In the genomic region with DNA sequence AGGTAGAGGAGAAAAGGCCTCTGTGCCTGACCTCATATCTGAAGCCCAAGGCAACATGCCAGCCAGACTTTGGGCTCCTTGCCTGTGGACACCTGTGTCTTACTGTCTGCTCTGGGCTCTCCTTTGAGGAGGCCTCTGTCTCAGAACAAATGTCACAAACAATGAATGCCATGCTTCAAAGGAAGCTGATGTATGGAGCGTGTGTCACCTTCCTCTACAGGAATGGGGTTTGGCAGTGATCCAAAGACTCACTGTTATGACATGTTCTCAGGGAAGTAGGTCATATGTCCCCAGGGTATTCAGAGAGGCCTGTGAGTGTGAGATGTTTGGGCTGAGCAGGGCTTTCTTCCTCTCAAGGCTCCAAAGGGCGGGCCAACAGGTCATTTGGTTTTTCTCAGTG, we compare ENCODE assay signal across 9 cellular contexts. TPM values are rescaled to one million over a fixed set of nuclear protein-coding genes. Genes with fewer than 3 reads are reported as not detected.
DNase-seq lines count a peak whose midpoint lies in the region; ATAC-seq, FAIRE-seq and TF ChIP-seq lines count a peak whose summit lies in the region.
"Had no signal": no experiment of that assay in that cellular context is flagged by ENCODE, and none has a peak within 500 bp of the region (broad histone marks: within the 10 kb centered on the region; RNA-seq: fewer than 3 reads in every experiment).

No MANE protein-coding gene starts in this region.

- WGBS in SK-N-SH (ENCODE audit: low lambda C conversion rate), result 76% methylated on average over 2 of the region's 2 CpGs
- WGBS in small intestine, 3 donors, result 53 to 69% (median 59%) methylated on average over 2 of the region's 2 CpGs

- no peaks in the 10 kb centered on the region for H4K20me1 ChIP-seq in SK-N-SH (ENCODE audit: insufficient read depth)

- no peak for TF ChIP-seq RAD21 in SK-N-SH (IDR thresholded peaks at IDR 0.05; ENCODE audit: low read length)

- DNase-seq in SK-N-SH (no peak), NCI-H2029 treated with DMSO at 0.1 percent for 48 hours (lab: John Stamatoyannopoulos, UW) (peak; percentile 7), coronary artery (ENCODE audit: low spot score) (peak; percentile 46), small intestine (peak; percentile 44), mesothelial cell of epicardium (ENCODE audit: low spot score in 2 of 2, unreplicated experiment in 2 of 2) (no peak), NCI-H1092 treated with DMSO at 0.1 percent for 48 hours (lab: John Stamatoyannopoulos, UW) (no peak)

- H3K4me1 ChIP-seq in SK-N-SH (ENCODE audit: control insufficient read depth in 1 of 2, insufficient read depth in 2 of 2, low read depth in 1 of 2, low read length in 1 of 2) (peaks cover 0 to 20% of the 10 kb centered on the region in 2 experiments; a peak in 2 of 4 replicates), small intestine (ENCODE audit: control insufficient read depth in 2 of 2, insufficient read depth in 1 of 2, low read depth in 1 of 2, low read length in 1 of 2) (peaks cover 0 to 4% of the 10 kb centered on the region in 2 donors)

- H3K27ac ChIP-seq in SK-N-SH (ENCODE audit: low read depth in 2 of 2, low read length in 1 of 2), result no peak overlapping the region
- H3K27ac ChIP-seq in coronary artery, result no peak overlapping the region
- H3K27ac ChIP-seq in small intestine (ENCODE audit: low read depth in 1 of 2, low read length in 1 of 2), result peak overlapping the region in 1 of 2 donors; percentile 47
- H3K27ac ChIP-seq: C4-2B had no signal

- no peak overlapping the region for H3K9ac ChIP-seq in SK-N-SH

- H3K4me1 Mint-ChIP-seq in mesothelial cell of epicardium, result peaks cover 20% of the 10 kb centered on the region

- POLR2A ChIA-PET in SK-N-SH (lab: Yijun Ruan, JAX), result no interaction called here

- H3K27ac Mint-ChIP-seq in mesothelial cell of epicardium, result no peak overlapping the region

- no peaks in the 10 kb centered on the region for H3K9me3 Mint-ChIP-seq in mesothelial cell of epicardium

- no peak for ATAC-seq in SK-N-SH treated with all-trans-retinoic acid at 6 μM for 48 hours
- ATAC-seq in GM21381 (IDR thresholded peaks at IDR 0.05; ENCODE audit: unreplicated experiment), result no peak

- H3K4me3 ChIP-seq in SK-N-SH (ENCODE audit: low read depth in 2 of 2, low read length in 1 of 2) (no peak overlapping the region), coronary artery (no peak overlapping the region), small intestine (ENCODE audit: low read depth in 1 of 2, low read length in 2 of 2) (no peak overlapping the region)

- no peaks in the 10 kb centered on the region for H3K79me2 ChIP-seq in SK-N-SH (ENCODE audit: insufficient read depth)

- peaks cover 2% of the 10 kb centered on the region for H3K27me3 Mint-ChIP-seq in mesothelial cell of epicardium (ENCODE audit: low read depth)

- TF ChIP-seq CTCF in SK-N-SH (IDR thresholded peaks at IDR 0.05) (no peak), coronary artery (IDR thresholded peaks at IDR 0.05) (no peak), mesothelial cell of epicardium (IDR thresholded peaks at IDR 0.05; ENCODE audit: unreplicated experiment) (no peak)

- no peak overlapping the region for H2AFZ ChIP-seq in SK-N-SH (ENCODE audit: low read depth)

- no peak for FAIRE-seq in small intestine (lab: Jason Lieb, UNC)

- CTCF ChIA-PET in SK-N-SH (lab: Yijun Ruan, JAX), result interaction anchor here (1.0 to 1.4 kb wide), 2 partner anchors 38 to 124 kb away, joined by 3 to 4 read pairs; partner anchors contain the start of gene PTPRE

- no peaks in the 10 kb centered on the region for H3K36me3 Mint-ChIP-seq in mesothelial cell of epicardium

- H3K9me3 ChIP-seq in SK-N-SH (no peaks in the 10 kb centered on the region), small intestine (ENCODE audit: control insufficient read depth, low read depth) (no peaks in the 10 kb centered on the region)

- no peaks in the 10 kb centered on the region for H3K9me2 ChIP-seq in SK-N-SH

- H3K27me3 ChIP-seq in SK-N-SH (ENCODE audit: insufficient read depth) (no peaks in the 10 kb centered on the region), small intestine (ENCODE audit: control insufficient read depth in 2 of 2, insufficient read depth in 2 of 2, low read length in 2 of 2) (no peaks in the 10 kb centered on the region)

- no peak overlapping the region for H3K4me2 ChIP-seq in SK-N-SH

- H3K4me3 Mint-ChIP-seq in mesothelial cell of epicardium, result no peak overlapping the region

- TF ChIP-seq EP300 in SK-N-SH (IDR thresholded peaks at IDR 0.05; ENCODE audit: borderline replicate concordance in 1 of 2, low read depth in 1 of 2, low read length in 1 of 2), result no peak

- no peaks in the 10 kb centered on the region for H3K36me3 ChIP-seq in SK-N-SH (replicated peaks in 1 of 2; ENCODE audit: control insufficient read depth in 1 of 2, insufficient read depth in 2 of 2, low read length in 1 of 2)
- H3K36me3 ChIP-seq in small intestine (ENCODE audit: control insufficient read depth in 2 of 2, insufficient read depth in 2 of 2, low read length in 2 of 2), result no peaks in the 10 kb centered on the region

- peaks cover 3% of the 10 kb centered on the region for H3F3A ChIP-seq in SK-N-SH (replicated peaks; ENCODE audit: insufficient read depth)

TF ChIP-seq in SK-N-SH, 30 proteins besides CTCF, POLR2A, EP300 and RAD21:
- TF ChIP-seq GATA2 (CRISPR knock-in tag; IDR thresholded peaks at IDR 0.05) (no peak), USF1 (IDR thresholded peaks at IDR 0.05; ENCODE audit: borderline replicate concordance, low read depth) (no peak), JUND (IDR thresholded peaks at IDR 0.05) (no peak), FOXJ3 (CRISPR knock-in tag; IDR thresholded peaks at IDR 0.05) (no peak), SIN3A (IDR thresholded peaks at IDR 0.05; ENCODE audit: borderline replicate concordance, low read depth, low read length) (no peak), CHD2 (IDR thresholded peaks at IDR 0.05; ENCODE audit: low read length, partially characterized antibody) (no peak), NFIC (IDR thresholded peaks at IDR 0.05; ENCODE audit: borderline replicate concordance) (peak; percentile 34; the same call in 1 of the 2 replicates), GABPA (IDR thresholded peaks at IDR 0.05; ENCODE audit: low read depth) (no peak)
- TF ChIP-seq, protein P1, sequence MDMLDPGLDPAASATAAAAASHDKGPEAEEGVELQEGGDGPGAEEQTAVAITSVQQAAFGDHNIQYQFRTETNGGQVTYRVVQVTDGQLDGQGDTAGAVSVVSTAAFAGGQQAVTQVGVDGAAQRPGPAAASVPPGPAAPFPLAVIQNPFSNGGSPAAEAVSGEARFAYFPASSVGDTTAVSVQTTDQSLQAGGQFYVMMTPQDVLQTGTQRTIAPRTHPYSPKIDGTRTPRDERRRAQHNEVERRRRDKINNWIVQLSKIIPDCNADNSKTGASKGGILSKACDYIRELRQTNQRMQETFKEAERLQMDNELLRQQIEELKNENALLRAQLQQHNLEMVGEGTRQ (IDR thresholded peaks at IDR 0.05; ENCODE audit: borderline replicate concordance, low read depth, low read length), result no peak

TF ChIP-seq in SK-N-SH treated with all-trans-retinoic acid at 6 μM for 48 hours, 23 proteins besides CTCF, POLR2A, EP300 and RAD21 (continues in another document):
- no peak for TF ChIP-seq TSHZ2 (CRISPR knock-in tag; IDR thresholded peaks at IDR 0.05)
- TF ChIP-seq, protein P2, sequence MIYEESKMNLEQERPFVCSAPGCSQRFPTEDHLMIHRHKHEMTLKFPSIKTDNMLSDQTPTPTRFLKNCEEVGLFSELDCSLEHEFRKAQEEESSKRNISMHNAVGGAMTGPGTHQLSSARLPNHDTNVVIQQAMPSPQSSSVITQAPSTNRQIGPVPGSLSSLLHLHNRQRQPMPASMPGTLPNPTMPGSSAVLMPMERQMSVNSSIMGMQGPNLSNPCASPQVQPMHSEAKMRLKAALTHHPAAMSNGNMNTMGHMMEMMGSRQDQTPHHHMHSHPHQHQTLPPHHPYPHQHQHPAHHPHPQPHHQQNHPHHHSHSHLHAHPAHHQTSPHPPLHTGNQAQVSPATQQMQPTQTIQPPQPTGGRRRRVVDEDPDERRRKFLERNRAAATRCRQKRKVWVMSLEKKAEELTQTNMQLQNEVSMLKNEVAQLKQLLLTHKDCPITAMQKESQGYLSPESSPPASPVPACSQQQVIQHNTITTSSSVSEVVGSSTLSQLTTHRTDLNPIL (CRISPR knock-in tag; IDR thresholded peaks at IDR 0.05; ENCODE audit: low read depth), result no peak
- no peak for TF ChIP-seq ZNF8 (CRISPR knock-in tag; IDR thresholded peaks at IDR 0.05)
- TF ChIP-seq ARNTL (CRISPR knock-in tag; IDR thresholded peaks at IDR 0.05; ENCODE audit: borderline replicate concordance, low read depth), result no peak
- no peak for TF ChIP-seq TOX (CRISPR knock-in tag; IDR thresholded peaks at IDR 0.05; ENCODE audit: borderline replicate concordance)
- no peak for TF ChIP-seq CSDC2 (CRISPR knock-in tag; IDR thresholded peaks at IDR 0.05)

RNA-seq across cellular contexts. Expression of gene PTPRE, which starts 38.4 kb away (rescaled TPM):
- polyA plus RNA-seq in SK-N-SH (2012; rRNA removed) (6.2 and 11.8 TPM in 2 replicates), small intestine (1 to 10 TPM; 2.7 to 8.8 (median 3.5) TPM)
- polyA plus RNA-seq in SK-N-SH (2012; cell fraction: cytosol; rRNA removed), result 8.9 and 9.4 TPM in 2 replicates
- 19.9 and 21.3 TPM in 2 replicates for polyA plus RNA-seq in SK-N-SH (2012; cell fraction: nucleus; rRNA removed)
- total RNA-seq in mesothelial cell of epicardium, result 2.0 to 2.6 TPM (median 2.1 TPM) in 3 replicates

RNA-seq across cellular contexts. Expression of gene CLRN3, which starts 52.6 kb away (rescaled TPM):
- polyA plus RNA-seq in SK-N-SH (2012; rRNA removed) (0.08 and 0.25 TPM in 2 replicates), small intestine (100 to 1,000 TPM in 1 of 3 donors, 10 to 100 TPM in 2; 72.0 to 102 (median 84.5) TPM)
- 0.13 and 0.28 TPM in 2 replicates for polyA plus RNA-seq in SK-N-SH (2012; cell fraction: cytosol; rRNA removed)
- 0.08 and 0.21 TPM in 2 replicates for polyA plus RNA-seq in SK-N-SH (2012; cell fraction: nucleus; rRNA removed)
- total RNA-seq in mesothelial cell of epicardium, result not detected in 3 replicates

Comparison
In these comparisons a context has a peak if more than half of its experiments do, and no peak if none do; other contexts are left out.
1. DNase-seq: peak in NCI-H2029 treated with DMSO at 0.1 percent for 48 hours (single experiment), coronary artery (single experiment) and small intestine (single experiment); none in SK-N-SH (single experiment), mesothelial cell of epicardium (0 of 2) and NCI-H1092 treated with DMSO at 0.1 percent for 48 hours (single experiment).
2. RNA of gene CLRN3, which starts 52.6 kb away (polyA plus RNA-seq): 72.0 to 102 TPM in small intestine; 0.08 to 0.28 TPM in SK-N-SH; every median in the first group is over 10 times any median in the second.